In genomic region chr12:127334324-127334723, GRCh38 we compare ENCODE assay signal across 19 cellular contexts.
A peak's percentile ranks its signal among the peaks of the same experiment; 100 is the strongest.
DNase-seq lines count a peak whose midpoint lies in the region; TF ChIP-seq lines count a peak whose summit lies in the region.
"Had no signal": no experiment of that assay in that cellular context is flagged by ENCODE, and none has a peak within 500 bp of the region (broad histone marks: within the 10 kb centered on the region; RNA-seq: fewer than 3 reads in every experiment).

No MANE protein-coding gene starts in this region.

- TF ChIP-seq CTCF in WERI-Rb-1 (IDR thresholded peaks at IDR 0.05; ENCODE audit: low read depth, low read length) (no peak), endodermal cell (conservative IDR thresholded peaks at IDR 0.05) (no peak), stomach (IDR thresholded peaks at IDR 0.05) (no peak), ovary (IDR thresholded peaks at IDR 0.05) (no peak)

- no peaks in the 10 kb centered on the region for H3K9me3 Mint-ChIP-seq in endodermal cell
- H3K9me3 Mint-ChIP-seq: CD4-positive, alpha-beta T cell; CD8-positive, alpha-beta T cell had no signal

- H3K4me1 ChIP-seq in endodermal cell (ENCODE audit: control insufficient read depth, insufficient read depth, low read length) (no peaks in the 10 kb centered on the region), stomach (peaks cover 0 to 12% (median 0%) of the 10 kb centered on the region in 4 donors), ovary (ENCODE audit: insufficient read depth) (no peaks in the 10 kb centered on the region)
- H3K4me1 ChIP-seq: BLaER1 treated with 17β-estradiol and CSF1 and Interleukin-3, amounts not matched to agents 10 nM and 100 nM; Caco-2 had no signal

- H3K4me3 ChIP-seq in WERI-Rb-1 (ENCODE audit: low read depth, low read length): no peak overlapping the region
- no peak overlapping the region for H3K4me3 ChIP-seq in endodermal cell (ENCODE audit: low read length)
- no peak overlapping the region for H3K4me3 ChIP-seq in stomach
- no peak overlapping the region for H3K4me3 ChIP-seq in ovary
- H3K4me3 ChIP-seq: BLaER1 treated with 17β-estradiol and CSF1 and Interleukin-3, amounts not matched to agents 10 nM and 100 nM; GM12878 had no signal

- TF ChIP-seq EP300 in stomach (IDR thresholded peaks at IDR 0.05): no peak
- no peak for TF ChIP-seq EP300 in ovary (IDR thresholded peaks at IDR 0.05)

- peak; percentile 84 for DNase-seq in G401 (ENCODE audit: low spot score)
- peak; percentile 24 for DNase-seq in WERI-Rb-1
- peak; percentile 60 for DNase-seq in endodermal cell
- DNase-seq in stomach: peak; percentile 32
- no peak for DNase-seq in activated gamma-delta T cell treated with Interleukin-2 at 50 U/mL for 16 hours
- no peak for DNase-seq in NCI-H446 treated with DMSO at 0.1 percent for 48 hours (lab: John Stamatoyannopoulos, UW)
- no peak for DNase-seq in ovary
- DNase-seq: 8988T; ACHN; Caco-2; Calu3; CD4-positive, alpha-beta T cell; CD8-positive, alpha-beta T cell; DMS79 treated with DMSO at 0.1 percent for 48 hours; GDM1 had no signal

- in situ Hi-C loops in G401 (cut with HindIII; ENCODE audit: low sequenced_read_pairs): no loop called here

- H3K9ac ChIP-seq in endodermal cell (ENCODE audit: extremely low read depth, low read length, poor library complexity, severe bottlenecking): no peak overlapping the region
- H3K9ac ChIP-seq: BLaER1 treated with 17β-estradiol and CSF1 and Interleukin-3, amounts not matched to agents 10 nM and 100 nM had no signal

- H3K27ac Mint-ChIP-seq in endodermal cell: no peak overlapping the region
- H3K27ac Mint-ChIP-seq: B cell; CD4-positive, alpha-beta T cell; CD8-positive, alpha-beta T cell had no signal

- 87 to 92% methylated on average over 4 of the region's 4 CpGs for WGBS in endodermal cell (ENCODE audit: insufficient coverage in 1 of 2, insufficient read length in 1 of 2), 2 experiments
- 24 to 53% (median 34%) methylated on average over 4 of the region's 4 CpGs for WGBS in stomach, 5 donors
- 35 to 43% (median 42%) methylated on average over 4 of the region's 4 CpGs for WGBS in ovary, 3 donors

- H3K36me3 ChIP-seq in WERI-Rb-1 (no peaks in the 10 kb centered on the region), endodermal cell (ENCODE audit: control insufficient read depth, insufficient read depth, low read length) (no peaks in the 10 kb centered on the region), stomach (no peaks in the 10 kb centered on the region), ovary (no peaks in the 10 kb centered on the region)
- H3K36me3 ChIP-seq: BLaER1 treated with 17β-estradiol and CSF1 and Interleukin-3, amounts not matched to agents 10 nM and 100 nM had no signal

- H3K27ac ChIP-seq in WERI-Rb-1: no peak overlapping the region
- H3K27ac ChIP-seq in endodermal cell (ENCODE audit: low read depth, low read length): no peak overlapping the region
- H3K27ac ChIP-seq in stomach: peak overlapping the region in 2 of 5 donors; percentile 15 to 50
- H3K27ac ChIP-seq in ovary: no peak overlapping the region
- H3K27ac ChIP-seq: BLaER1 treated with 17β-estradiol and CSF1 and Interleukin-3, amounts not matched to agents 10 nM and 100 nM; C4-2B had no signal

- H3K4me3 Mint-ChIP-seq in endodermal cell: no peak overlapping the region
- H3K4me3 Mint-ChIP-seq: B cell; CD4-positive, alpha-beta T cell; CD8-positive, alpha-beta T cell had no signal

- TF ChIP-seq POLR2A in stomach (IDR thresholded peaks at IDR 0.05) (no peak), ovary (IDR thresholded peaks at IDR 0.05) (no peak)

- intact Hi-C loops in stomach (cut with DNase I; ENCODE audit: low total_unique reads): no loop called here
- intact Hi-C loops in ovary (cut with DNase I): no loop called here

- H3K36me3 Mint-ChIP-seq in endodermal cell (ENCODE audit: low read depth): no peaks in the 10 kb centered on the region
- H3K36me3 Mint-ChIP-seq: CD8-positive, alpha-beta T cell had no signal

- no peaks in the 10 kb centered on the region for H3K27me3 ChIP-seq in WERI-Rb-1 (ENCODE audit: insufficient read depth, low read depth, severe bottlenecking)
- H3K27me3 ChIP-seq in endodermal cell (ENCODE audit: control insufficient read depth, insufficient read depth, low read length, poor library complexity, severe bottlenecking): no peaks in the 10 kb centered on the region
- no peaks in the 10 kb centered on the region for H3K27me3 ChIP-seq in stomach
- no peaks in the 10 kb centered on the region for H3K27me3 ChIP-seq in ovary
- H3K27me3 ChIP-seq: BLaER1 treated with 17β-estradiol and CSF1 and Interleukin-3, amounts not matched to agents 10 nM and 100 nM had no signal

- H3K9me3 ChIP-seq in WERI-Rb-1 (ENCODE audit: severe bottlenecking): no peaks in the 10 kb centered on the region
- no peaks in the 10 kb centered on the region for H3K9me3 ChIP-seq in endodermal cell (ENCODE audit: control insufficient read depth, low read length)
- H3K9me3 ChIP-seq in stomach: no peaks in the 10 kb centered on the region
- H3K9me3 ChIP-seq in ovary: no peaks in the 10 kb centered on the region
- H3K9me3 ChIP-seq: Caco-2 had no signal

- no peaks in the 10 kb centered on the region for H3K27me3 Mint-ChIP-seq in endodermal cell (ENCODE audit: insufficient read depth)
- H3K27me3 Mint-ChIP-seq: B cell had no signal

- H3K4me1 Mint-ChIP-seq in endodermal cell: peaks cover 6% of the 10 kb centered on the region
- H3K4me1 Mint-ChIP-seq: B cell had no signal

Comparison
In these comparisons a context has a peak if more than half of its experiments do, and no peak if none do; other contexts are left out.
1. DNase-seq: peak in G401 (single experiment), WERI-Rb-1 (single experiment), endodermal cell (single experiment) and stomach (single experiment); none in activated gamma-delta T cell treated with Interleukin-2 at 50 U/mL for 16 hours (single experiment), NCI-H446 treated with DMSO at 0.1 percent for 48 hours (single experiment) and ovary (0 of 5).